In genomic region chr12:121786441-121786825, GRCh38 we compare ENCODE assay signal across 8 cellular contexts. TPM values are rescaled to one million over a fixed set of nuclear protein-coding genes. Genes with fewer than 3 reads are reported as not detected.
A peak's percentile ranks its signal among the peaks of the same experiment; 100 is the strongest.
DNase-seq lines count a peak whose midpoint lies in the region; ATAC-seq and TF ChIP-seq lines count a peak whose summit lies in the region.

No MANE protein-coding gene starts in this region.

- no peaks in the 10 kb centered on the region for H3K27me3 ChIP-seq in BLaER1
- no peaks in the 10 kb centered on the region for H3K27me3 ChIP-seq in adrenal gland
- no peaks in the 10 kb centered on the region for H3K27me3 ChIP-seq in right lobe of liver

- no peak for TF ChIP-seq CTCF in adrenal gland (IDR thresholded peaks at IDR 0.05)
- no peak for TF ChIP-seq CTCF in right lobe of liver (IDR thresholded peaks at IDR 0.05)

- H3K9me3 ChIP-seq in BLaER1 (no peaks in the 10 kb centered on the region), adrenal gland (replicated peaks in 1 of 3) (no peaks in the 10 kb centered on the region), right lobe of liver (no peaks in the 10 kb centered on the region)

- no peak overlapping the region for H3K4me2 ChIP-seq in BLaER1

- H3K9ac ChIP-seq in BLaER1 = no peak overlapping the region

- TF ChIP-seq POLR2A in adrenal gland (IDR thresholded peaks at IDR 0.05) (peak in 1 of 2 donors; percentile 67), right lobe of liver (IDR thresholded peaks at IDR 0.05) (no peak)

- H3K4me1 ChIP-seq in BLaER1 (peaks cover 70% of the 10 kb centered on the region), adrenal gland (replicated peaks in 1 of 2) (peaks cover 10 to 27% of the 10 kb centered on the region in 2 donors), right lobe of liver (peaks cover 0 to 9% (median 4%) of the 10 kb centered on the region in 4 donors)

- intact Hi-C loops in adrenal gland (cut with DNase I) = no loop called here
- intact Hi-C loops in right lobe of liver (cut with DNase I) = no loop called here

- peak; percentile 72 to 83 (median 76) for ATAC-seq in right lobe of liver
- ATAC-seq in GM18870 (IDR thresholded peaks at IDR 0.05; ENCODE audit: unreplicated experiment) = no peak
- no peak for ATAC-seq in GM19023 (IDR thresholded peaks at IDR 0.05; ENCODE audit: unreplicated experiment)
- no peak for ATAC-seq in HG03565 (IDR thresholded peaks at IDR 0.05; ENCODE audit: unreplicated experiment)

- H3K4me3 ChIP-seq in BLaER1 (no peak overlapping the region), adrenal gland (no peak overlapping the region), right lobe of liver (no peak overlapping the region)

- H3K36me3 ChIP-seq in BLaER1 (peaks cover 30% of the 10 kb centered on the region), adrenal gland (replicated peaks in 1 of 2) (no peaks in the 10 kb centered on the region), right lobe of liver (no peaks in the 10 kb centered on the region)

- peaks cover 18% of the 10 kb centered on the region for H4K20me1 ChIP-seq in BLaER1

- DNase-seq in NCI-H226 (peak; percentile 95), adrenal gland (peak; percentile 89 to 98 (median 97)), right lobe of liver (peak; percentile 87 to 92 (median 88)), NCI-H748 treated with DMSO at 0.1 percent for 48 hours (lab: John Stamatoyannopoulos, UW) (no peak)

- 26 to 42% (median 36%) methylated on average over 3 to 6 of the region's 6 CpGs for WGBS in adrenal gland, 4 donors
- WGBS in right lobe of liver (ENCODE audit: insufficient coverage, low coverage, low lambda C conversion rate, missing lambda C conversion rate) = 40% methylated on average over 4 of the region's 6 CpGs

- H3K27ac ChIP-seq in BLaER1 (peak overlapping the region; percentile 31; the same call in 1 of the 2 replicates), adrenal gland (peak overlapping the region; percentile 38 to 94 (median 68)), right lobe of liver (peak overlapping the region in 2 of 3 donors; percentile 56 to 71)

RNA-seq across cellular contexts. Expression of gene RHOF, which starts 7.1 kb away (rescaled TPM):
- total RNA-seq in adrenal gland = 10 to 100 TPM in 7 of 8 donors, 1 to 10 TPM in 1; 7.7 to 49.5 (median 24.9) TPM
- polyA plus RNA-seq in adrenal gland = 10 to 100 TPM in 1 of 3 donors, 1 to 10 TPM in 2; 4.1 to 14.5 (median 9.3) TPM
- total RNA-seq in right lobe of liver = 10 to 100 TPM in 2 of 6 experiments, 1 to 10 TPM in 4; 3.7 to 16.2 (median 5.0) TPM

RNA-seq across cellular contexts. Expression of gene SETD1B, which starts 17.4 kb away (rescaled TPM):
- total RNA-seq in adrenal gland (10 to 100 TPM in 7 of 8 donors, 1 to 10 TPM in 1; 5.3 to 25.9 (median 13.6) TPM), right lobe of liver (10 to 100 TPM in 3 of 6 experiments, 1 to 10 TPM in 3; 3.7 to 20.0 (median 9.3) TPM)
- 10 to 100 TPM in 1 of 3 donors, 1 to 10 TPM in 2; 5.0 to 27.3 (median 9.0) TPM for polyA plus RNA-seq in adrenal gland

Comparison
In these comparisons a context has a peak if more than half of its experiments do, and no peak if none do; other contexts are left out.
1. ATAC-seq: peak in right lobe of liver (4 of 4); none in GM18870 (single experiment), GM19023 (single experiment) and HG03565 (single experiment).
2. Peak in every context shown above with its lines, with median percentiles within 50 percentile points of each other: H3K27ac ChIP-seq.